Comparison of ENCODE assay signal across 8 cellular contexts in the genomic region with DNA sequence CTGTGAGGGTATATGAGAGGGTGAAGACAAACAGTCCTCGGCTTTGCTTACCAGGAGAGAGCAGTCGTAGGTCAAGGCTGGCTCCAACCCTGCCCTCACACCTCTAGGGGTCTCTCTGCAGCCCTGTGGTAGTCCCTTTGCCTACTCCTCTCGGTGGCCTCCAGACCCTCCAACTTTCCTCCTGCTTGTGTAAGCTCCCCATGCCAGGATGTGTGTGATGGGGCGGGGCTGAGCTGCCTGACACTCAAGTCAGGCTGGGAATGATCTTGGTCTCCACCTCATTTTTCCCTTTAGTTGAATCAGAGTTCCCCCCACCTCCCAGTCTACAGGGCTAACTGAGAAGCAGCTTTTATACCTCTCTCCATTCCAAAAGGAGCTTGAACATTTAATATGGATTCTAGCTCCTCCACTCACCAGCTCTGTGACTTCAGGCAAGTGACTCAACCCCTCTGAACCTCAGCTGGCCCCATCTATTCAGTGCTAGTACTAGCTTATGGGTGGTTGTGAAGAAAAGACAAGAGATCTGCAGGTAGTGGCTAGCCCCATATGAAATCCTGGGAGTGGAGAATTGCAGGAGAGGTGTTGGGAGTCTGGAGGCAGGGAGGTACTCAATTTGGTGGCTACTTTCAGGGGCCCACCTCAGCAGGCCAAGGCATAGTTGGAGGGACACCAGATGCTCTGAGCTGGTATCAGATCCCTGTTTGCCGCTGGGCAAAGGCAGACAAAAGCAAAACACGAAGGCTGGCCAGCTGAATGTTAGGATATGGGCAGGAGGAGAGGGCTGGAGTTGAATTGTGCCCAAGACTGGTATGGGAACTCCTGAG. TPM values are rescaled to one million over a fixed set of nuclear protein-coding genes. Genes with fewer than 3 reads are reported as not detected.
DNase-seq lines count a peak whose midpoint lies in the region; ATAC-seq and TF ChIP-seq lines count a peak whose summit lies in the region.

No MANE protein-coding gene starts in this region.

- TSS peak; percentile 25 for BruUV-seq in PC-9 (replicated peaks; lab: Mats Ljungman, UMichigan)

- CTCF ChIA-PET in PC-9 (lab: Charles Lee), result interaction anchor here (0.6 to 2.1 kb wide), 5 partner anchors 10 to 406 kb away, joined by 3 to 10 read pairs (median 4); no protein-coding TSS in a partner anchor

- peak overlapping the region; percentile 5 for H3K27ac Mint-ChIP-seq in dendritic cell treated with granulocyte-macrophage colony-stimulating factor and Interleukin-4, amounts not matched to agents 40 ng/mL and 50 ng/mL, for 4 days
- H3K27ac Mint-ChIP-seq in naive B cell, result peak overlapping the region in 1 of 6 donors; percentile 61

- H3K4me1 ChIP-seq in PC-9 (replicated peaks; ENCODE audit: insufficient read depth), result peaks cover 21% of the 10 kb centered on the region

- peaks cover 20% of the 10 kb centered on the region for H3K27me3 Mint-ChIP-seq in dendritic cell treated with granulocyte-macrophage colony-stimulating factor and Interleukin-4, amounts not matched to agents 40 ng/mL and 50 ng/mL, for 4 days
- H3K27me3 Mint-ChIP-seq in naive B cell, result peaks cover 0 to 13% (median 0%) of the 10 kb centered on the region in 3 donors

- H3K9me3 Mint-ChIP-seq in dendritic cell treated with granulocyte-macrophage colony-stimulating factor and Interleukin-4, amounts not matched to agents 40 ng/mL and 50 ng/mL, for 4 days, result no peaks in the 10 kb centered on the region
- no peaks in the 10 kb centered on the region for H3K9me3 Mint-ChIP-seq in naive B cell

- intact Hi-C loops in PC-9 (cut with micrococcal nuclease; ENCODE audit: unreplicated experiment), result loop anchor here (1.0 kb wide), 1 partner anchor 10 kb away; no protein-coding TSS in a partner anchor
- intact Hi-C loops in dendritic cell treated with granulocyte-macrophage colony-stimulating factor and Interleukin-4, amounts not matched to agents 40 ng/mL and 50 ng/mL, for 4 days (cut with micrococcal nuclease), result no loop called here

- POLR2A ChIA-PET in PC-9 (lab: Charles Lee; ENCODE audit: unreplicated experiment), result no interaction called here

- ATAC-seq in GM21619 (IDR thresholded peaks at IDR 0.05; ENCODE audit: unreplicated experiment), result peak; percentile 4
- ATAC-seq in naive B cell (ENCODE audit: low read depth in 2 of 2), result peak; percentile 1 to 6
- ATAC-seq in GM18498 (IDR thresholded peaks at IDR 0.05; ENCODE audit: unreplicated experiment), result no peak

- 0 out of 2 replicates have a peak, but pooled peaks have one; percentile 20 for TF ChIP-seq CTCF in PC-9 (conservative IDR thresholded peaks at IDR 0.05)

- H3K9me2 ChIP-seq in PC-9 (ENCODE audit: insufficient read depth), result no peaks in the 10 kb centered on the region

- no peak overlapping the region for H3K27ac ChIP-seq in PC-9

- H3F3A ChIP-seq in PC-9 (ENCODE audit: insufficient read depth, low read depth), result peaks cover 19% of the 10 kb centered on the region; the same call in 1 of the 2 replicates

- H4K20me1 ChIP-seq in PC-9 (ENCODE audit: insufficient read depth), result peaks cover 3% of the 10 kb centered on the region; the same call in 1 of the 2 replicates

- no peaks in the 10 kb centered on the region for H3K9me3 ChIP-seq in PC-9 (ENCODE audit: insufficient read depth, low read depth)

- H3K4me1 Mint-ChIP-seq in dendritic cell treated with granulocyte-macrophage colony-stimulating factor and Interleukin-4, amounts not matched to agents 40 ng/mL and 50 ng/mL, for 4 days (ENCODE audit: low read depth), result peaks cover 82% of the 10 kb centered on the region
- peaks cover 28 to 34% (median 32%) of the 10 kb centered on the region in 3 donors for H3K4me1 Mint-ChIP-seq in naive B cell

- peak overlapping the region; percentile 75 for H2AFZ ChIP-seq in PC-9

- H3K4me3 ChIP-seq in PC-9, result peak overlapping the region; percentile 57

- peak overlapping the region; percentile 87 for H3K4me2 ChIP-seq in PC-9

- no peaks in the 10 kb centered on the region for H3K36me3 ChIP-seq in PC-9 (ENCODE audit: low read depth)

- DNase-seq in COLO829 (ENCODE audit: low spot score) (peak; percentile 35), PC-9 (no peak), naive B cell (no peak), NCI-H1436 treated with DMSO at 0.1 percent for 48 hours (lab: John Stamatoyannopoulos, UW) (no peak)
- no peak for DNase-seq in NK-92 treated with Interleukin-12 subunit alpha and Interleukin-12 subunit beta, amount 100 ng/mL, for 24 hours (lab: John Stamatoyannopoulos, UW)

- peak overlapping the region; percentile 74 for H3K4me3 Mint-ChIP-seq in dendritic cell treated with granulocyte-macrophage colony-stimulating factor and Interleukin-4, amounts not matched to agents 40 ng/mL and 50 ng/mL, for 4 days
- H3K4me3 Mint-ChIP-seq in naive B cell, result peak overlapping the region; percentile 80 to 92 (median 86)

- no peaks in the 10 kb centered on the region for H3K27me3 ChIP-seq in PC-9 (ENCODE audit: insufficient read depth, low read depth)

- H3K79me2 ChIP-seq in PC-9 (ENCODE audit: low read depth), result peaks cover 17% of the 10 kb centered on the region

- H3K36me3 Mint-ChIP-seq in dendritic cell treated with granulocyte-macrophage colony-stimulating factor and Interleukin-4, amounts not matched to agents 40 ng/mL and 50 ng/mL, for 4 days (ENCODE audit: low read depth), result no peaks in the 10 kb centered on the region
- no peaks in the 10 kb centered on the region for H3K36me3 Mint-ChIP-seq in naive B cell

RNA-seq across cellular contexts. Expression of a gene that starts 1.0 kb away (rescaled TPM):
- 45.3 and 46.9 TPM in 2 replicates for total RNA-seq in PC-9 (2021)
- 1 to 10 TPM in 3 of 6 donors, under 1 TPM in 3; 0.15 to 3.1 (median 0.99) TPM for polyA plus RNA-seq in naive B cell (ENCODE audit: low read depth in 6 of 6)

RNA-seq across cellular contexts. Expression of a gene that starts 7.6 kb away (rescaled TPM):
- total RNA-seq in PC-9 (2021), result not detected in 2 replicates
- polyA plus RNA-seq in naive B cell (ENCODE audit: low read depth in 6 of 6), result not detected

RNA-seq across cellular contexts. Expression of a gene that starts 22.5 kb away (rescaled TPM):
- 895 and 1,136 TPM in 2 replicates for total RNA-seq in PC-9 (2021)
- polyA plus RNA-seq in naive B cell (ENCODE audit: low read depth in 6 of 6), result 100 to 1,000 TPM; 420 to 486 (median 447) TPM

RNA-seq across cellular contexts. Expression of a gene that starts 33.0 kb away (rescaled TPM):
- total RNA-seq in PC-9 (2021), result 57.6 and 59.7 TPM in 2 replicates
- 10 to 100 TPM; 24.2 to 38.6 (median 27.2) TPM for polyA plus RNA-seq in naive B cell (ENCODE audit: low read depth in 6 of 6)

RNA-seq across cellular contexts. Expression of a gene that starts 41.0 kb away (rescaled TPM):
- total RNA-seq in PC-9 (2021), result 7.6 and 10.2 TPM in 2 replicates
- polyA plus RNA-seq in naive B cell (ENCODE audit: low read depth in 6 of 6), result 10 to 100 TPM; 22.1 to 30.8 (median 27.9) TPM
